25 cellular contexts compared by ENCODE assay signal in the genomic region with DNA sequence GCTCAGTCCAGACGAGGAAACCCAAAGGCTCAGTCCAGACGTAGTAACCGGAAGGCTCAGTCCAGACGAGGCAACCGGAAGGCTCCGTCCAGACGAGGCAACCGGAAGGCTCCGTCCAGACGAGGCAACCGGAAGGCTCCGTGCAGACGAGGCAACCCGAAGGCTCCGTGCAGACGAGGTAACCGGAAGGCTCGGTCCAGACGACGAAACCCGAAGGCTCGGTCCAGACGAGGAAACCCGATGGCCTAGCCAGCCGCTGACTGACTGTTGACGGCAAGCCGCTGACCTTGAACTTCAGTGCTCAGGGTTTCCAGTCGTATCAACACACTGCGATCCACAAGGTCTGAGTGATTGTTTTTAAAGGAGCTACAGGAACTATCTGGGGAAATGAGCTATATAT.
"Had no signal": no experiment of that assay in that cellular context is flagged by ENCODE, and none has a peak within 500 bp of the region (broad histone marks: within the 10 kb centered on the region; RNA-seq: fewer than 3 reads in every experiment).

No MANE protein-coding gene starts in this region.

- H3K36me3 ChIP-seq: colonic mucosa, esophagus muscularis mucosa, esophagus squamous epithelium, gastrocnemius medialis, gastroesophageal sphincter, heart left ventricle, heart right ventricle had no signal

- H3K27me3 ChIP-seq: colonic mucosa, esophagus muscularis mucosa, esophagus squamous epithelium, foreskin keratinocyte, gastrocnemius medialis, heart left ventricle had no signal

- ATAC-seq: effector memory CD8-positive, alpha-beta T cell; esophagus mucosa; foreskin keratinocyte; gastrocnemius medialis; gastroesophageal sphincter; heart left ventricle; heart right ventricle had no signal

- H3K9me3 ChIP-seq: colonic mucosa, esophagus muscularis mucosa, esophagus squamous epithelium, gastrocnemius medialis, gastroesophageal sphincter, heart left ventricle, heart right ventricle had no signal

- H3K27ac ChIP-seq: colonic mucosa, coronary artery, dorsolateral prefrontal cortex, epithelial cell of prostate, esophagus muscularis mucosa, esophagus squamous epithelium, foreskin keratinocyte, gastrocnemius medialis, gastroesophageal sphincter, heart left ventricle, heart right ventricle had no signal

- DNase-seq: colonic mucosa; cortex of kidney; dermis blood vessel endothelial cell; dorsolateral prefrontal cortex; effector CD4-positive, alpha-beta T cell; effector CD8-positive, alpha-beta T cell; effector memory CD4-positive, alpha-beta T cell; effector memory CD8-positive, alpha-beta T cell; endodermal cell; erythroblast; esophagus squamous epithelium; foreskin fibroblast; foreskin keratinocyte; foreskin melanocyte; gastrocnemius medialis; glutamatergic neuron; head of caudate nucleus; heart left ventricle; heart right ventricle had no signal

- H3K4me3 ChIP-seq: colonic mucosa, coronary artery, dorsolateral prefrontal cortex, esophagus muscularis mucosa, esophagus squamous epithelium, gastrocnemius medialis, gastroesophageal sphincter, heart left ventricle, heart right ventricle had no signal

- H3K4me1 ChIP-seq: colonic mucosa, esophagus muscularis mucosa, esophagus squamous epithelium, foreskin keratinocyte, gastrocnemius medialis, gastroesophageal sphincter, heart left ventricle, heart right ventricle had no signal

- FAIRE-seq: endothelial cell of umbilical vein had no signal
